In the genomic region with DNA sequence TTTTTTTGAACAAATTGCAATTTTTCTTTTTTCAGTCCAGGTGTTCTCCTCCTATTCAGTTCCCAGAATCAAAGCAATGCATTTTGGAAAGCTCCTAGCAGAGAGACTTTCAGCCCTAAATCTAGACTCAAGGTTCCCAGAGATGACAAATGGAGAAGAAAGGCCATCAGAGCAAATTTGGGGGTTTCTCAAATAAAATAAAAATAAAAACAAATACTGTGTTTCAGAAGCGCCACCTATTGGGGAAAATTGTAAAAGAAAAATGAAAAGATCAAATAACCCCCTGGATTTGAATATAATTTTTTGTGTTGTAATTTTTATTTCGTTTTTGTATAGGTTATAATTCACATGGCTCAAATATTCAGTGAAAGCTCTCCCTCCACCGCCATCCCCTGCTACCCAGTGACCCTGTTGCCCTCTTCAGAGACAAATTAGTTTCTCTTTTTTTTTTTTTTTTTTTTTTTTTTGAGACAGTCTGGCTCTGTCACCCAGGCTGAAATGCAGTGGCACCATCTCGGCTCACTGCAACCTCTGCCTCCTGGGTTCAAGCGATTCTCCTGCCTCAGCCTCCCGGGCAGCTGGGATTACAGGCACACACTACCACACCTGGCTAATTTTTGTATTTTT, we compare ENCODE assay signal across 1 cellular context.
TF ChIP-seq lines count a peak whose summit lies in the region.

No MANE protein-coding gene starts in this region.

TF ChIP-seq in HEK293T, 16 proteins besides CTCF, POLR2A, EP300 and RAD21:
- TF ChIP-seq FOXM1 (IDR thresholded peaks at IDR 0.05; ENCODE audit: borderline replicate concordance) (no peak), ZNF384 (IDR thresholded peaks at IDR 0.05) (peak; percentile 91)
